In genomic region chr6:2028457-2029038, GRCh38 we compare ENCODE assay signal across 10 cellular contexts.
A peak's percentile ranks its signal among the peaks of the same experiment; 100 is the strongest.
DNase-seq lines count a peak whose midpoint lies in the region; ATAC-seq, FAIRE-seq and TF ChIP-seq lines count a peak whose summit lies in the region.
"Had no signal": no experiment of that assay in that cellular context is flagged by ENCODE, and none has a peak within 500 bp of the region (broad histone marks: within the 10 kb centered on the region; RNA-seq: fewer than 3 reads in every experiment).

No MANE protein-coding gene starts in this region.

- H4K20me1 ChIP-seq in GM23338 (replicated peaks; ENCODE audit: insufficient read depth): no peaks in the 10 kb centered on the region

- no peak for TF ChIP-seq POLR2A in GM12891 (IDR thresholded peaks at IDR 0.05; ENCODE audit: low read depth, low read length)

- DNase-seq in GM12891 (ENCODE audit: insufficient read length, low spot score) (peak; percentile 5), GM23338 (ENCODE audit: low spot score) (no peak), NCI-H146 treated with DMSO at 0.1 percent for 48 hours (lab: John Stamatoyannopoulos, UW; ENCODE audit: unreplicated experiment) (peak; percentile 83), globus pallidus (ENCODE audit: low spot score) (peak; percentile 12), tibial artery (no peak)
- no peak for DNase-seq in activated CD4-positive, alpha-beta memory T cell treated with anti-CD3 and anti-CD28 coated beads, Interleukin-2, amount 10 ng/mL, durations not matched to agents 7 days and 5 days
- DNase-seq: stimulated activated CD4-positive, alpha-beta T cell treated with anti-CD3 and anti-CD28 coated beads, Interleukin-4, amount 100 ng/mL, for 1 hour; WERI-Rb-1 had no signal

- H3K4me1 ChIP-seq in GM23338 (ENCODE audit: insufficient read depth) (peaks cover 23% of the 10 kb centered on the region), tibial artery (no peaks in the 10 kb centered on the region)

- POLR2A ChIA-PET in activated CD4-positive, alpha-beta memory T cell treated with anti-CD3 and anti-CD28 coated beads, Interleukin-2, amount 10 ng/mL, durations not matched to agents 7 days and 5 days (lab: Charles Lee): no interaction called here

- no peaks in the 10 kb centered on the region for H3K79me2 ChIP-seq in GM23338 (replicated peaks; ENCODE audit: insufficient read depth)

- CTCF ChIA-PET in activated CD4-positive, alpha-beta memory T cell treated with anti-CD3 and anti-CD28 coated beads, Interleukin-2, amount 10 ng/mL, durations not matched to agents 7 days and 5 days (lab: Charles Lee): no interaction called here

- no peak overlapping the region for H2AFZ ChIP-seq in GM23338

- peak overlapping the region; percentile 56 for H3K27ac Mint-ChIP-seq in GM23338
- no peak overlapping the region for H3K27ac Mint-ChIP-seq in activated CD4-positive, alpha-beta memory T cell treated with anti-CD3 and anti-CD28 coated beads, Interleukin-2, amount 10 ng/mL, durations not matched to agents 7 days and 5 days

- H3F3A ChIP-seq in GM23338 (replicated peaks; ENCODE audit: low read depth): no peaks in the 10 kb centered on the region

- ATAC-seq in GM23338 (no peak), HG03457 (IDR thresholded peaks at IDR 0.05; ENCODE audit: unreplicated experiment) (no peak), HG02870 (IDR thresholded peaks at IDR 0.05; ENCODE audit: unreplicated experiment) (no peak)

- H3K4me3 Mint-ChIP-seq in GM23338: no peak overlapping the region
- no peak overlapping the region for H3K4me3 Mint-ChIP-seq in activated CD4-positive, alpha-beta memory T cell treated with anti-CD3 and anti-CD28 coated beads, Interleukin-2, amount 10 ng/mL, durations not matched to agents 7 days and 5 days

- TF ChIP-seq CTCF in GM23338 (conservative IDR thresholded peaks at IDR 0.05; ENCODE audit: low read depth in 2 of 2): no peak
- no peak for TF ChIP-seq CTCF in tibial artery (IDR thresholded peaks at IDR 0.05)

- peaks cover 47% of the 10 kb centered on the region for H3K4me1 Mint-ChIP-seq in GM23338
- peaks cover 7% of the 10 kb centered on the region for H3K4me1 Mint-ChIP-seq in activated CD4-positive, alpha-beta memory T cell treated with anti-CD3 and anti-CD28 coated beads, Interleukin-2, amount 10 ng/mL, durations not matched to agents 7 days and 5 days

- H3K4me3 ChIP-seq in GM23338: no peak overlapping the region
- H3K4me3 ChIP-seq in tibial artery: no peak overlapping the region

- H3K27ac ChIP-seq in GM23338 (ENCODE audit: low read depth): no peak overlapping the region
- H3K27ac ChIP-seq in tibial artery: no peak overlapping the region
- H3K27ac ChIP-seq: WERI-Rb-1 had no signal

- no peaks in the 10 kb centered on the region for H3K27me3 Mint-ChIP-seq in GM23338 (ENCODE audit: insufficient read depth, low read depth, poor library complexity)
- no peaks in the 10 kb centered on the region for H3K27me3 Mint-ChIP-seq in activated CD4-positive, alpha-beta memory T cell treated with anti-CD3 and anti-CD28 coated beads, Interleukin-2, amount 10 ng/mL, durations not matched to agents 7 days and 5 days

- no peaks in the 10 kb centered on the region for H3K9me3 Mint-ChIP-seq in GM23338
- no peaks in the 10 kb centered on the region for H3K9me3 Mint-ChIP-seq in activated CD4-positive, alpha-beta memory T cell treated with anti-CD3 and anti-CD28 coated beads, Interleukin-2, amount 10 ng/mL, durations not matched to agents 7 days and 5 days

- no peaks in the 10 kb centered on the region for H3K36me3 Mint-ChIP-seq in GM23338 (ENCODE audit: low read depth)
- H3K36me3 Mint-ChIP-seq in activated CD4-positive, alpha-beta memory T cell treated with anti-CD3 and anti-CD28 coated beads, Interleukin-2, amount 10 ng/mL, durations not matched to agents 7 days and 5 days (ENCODE audit: low read depth): no peaks in the 10 kb centered on the region

- H3K36me3 ChIP-seq in GM23338 (ENCODE audit: insufficient read depth): no peaks in the 10 kb centered on the region
- H3K36me3 ChIP-seq in tibial artery: no peaks in the 10 kb centered on the region
- H3K36me3 ChIP-seq: WERI-Rb-1 had no signal

- no peaks in the 10 kb centered on the region for H3K9me3 ChIP-seq in tibial artery

- FAIRE-seq in GM12891 (lab: Jason Lieb, UNC): peak; percentile 93

- H3K9me2 ChIP-seq in GM23338 (ENCODE audit: insufficient read depth): no peaks in the 10 kb centered on the region

- H3K4me2 ChIP-seq in GM23338: no peak overlapping the region

- H3K27me3 ChIP-seq in GM23338 (ENCODE audit: insufficient read depth) (no peaks in the 10 kb centered on the region), tibial artery (no peaks in the 10 kb centered on the region)

- intact Hi-C loops in tibial artery (cut with DNase I; ENCODE audit: low total_unique reads): no loop called here

TF ChIP-seq in GM12891, 5 proteins besides CTCF, POLR2A, EP300 and RAD21:
- TF ChIP-seq TAF1 (IDR thresholded peaks at IDR 0.05; ENCODE audit: low read depth, low read length): no peak
- TF ChIP-seq SPI1 (IDR thresholded peaks at IDR 0.05; ENCODE audit: low read depth, low read length): peak; percentile 66
- TF ChIP-seq PAX5 (IDR thresholded peaks at IDR 0.05; ENCODE audit: insufficient read depth, low read length, severe bottlenecking): no peak

TF ChIP-seq in GM23338, 12 proteins besides CTCF, POLR2A, EP300 and RAD21:
- TF ChIP-seq EZH2 (IDR thresholded peaks at IDR 0.05; ENCODE audit: low read depth, unreplicated experiment): no peak

Comparison
In these comparisons a context has a peak if more than half of its experiments do, and no peak if none do; other contexts are left out.
1. DNase-seq: peak in GM12891 (single experiment), NCI-H146 treated with DMSO at 0.1 percent for 48 hours (single experiment) and globus pallidus (single experiment); none in GM23338 (single experiment), activated CD4-positive, alpha-beta memory T cell treated with anti-CD3 and anti-CD28 coated beads, Interleukin-2, amount 10 ng/mL, durations not matched to agents 7 days and 5 days (single experiment) and tibial artery (0 of 2).